ENCODE assay signal across 2 cellular contexts in genomic region chr2:20027715-20028434, GRCh38.
TF ChIP-seq lines count a peak whose summit lies in the region.

No MANE protein-coding gene starts in this region.

TF ChIP-seq in HepG2, 621 proteins besides CTCF, POLR2A, EP300 and RAD21:
- TF ChIP-seq NR3C1 (CRISPR knock-in tag; IDR thresholded peaks at IDR 0.05), result no peak
- 0 out of 2 replicates have a peak, but pooled peaks have one; percentile 4 for TF ChIP-seq POLR2G (IDR thresholded peaks at IDR 0.05; ENCODE audit: low read depth, low read length)
TF ChIP-seq in HepG2: peak in this region for 1.

TF ChIP-seq in K562, 482 proteins besides CTCF, POLR2A, EP300 and RAD21:
- TF ChIP-seq DPF2 (IDR thresholded peaks at IDR 0.05) (peak; percentile 33; the same call in 1 of the 2 replicates), ARID1B (IDR thresholded peaks at IDR 0.05) (0 out of 2 replicates have a peak, but pooled peaks have one; percentile 21), ATF3 (IDR thresholded peaks at IDR 0.05) (peak; percentile 57; the same call in 1 of the 2 replicates), ATF3 (CRISPR knock-in tag; conservative IDR thresholded peaks at IDR 0.05) (no peak), JUND (IDR thresholded peaks at IDR 0.05; ENCODE audit: borderline replicate concordance, low read depth, low read length) (peak; percentile 80), JUND (tag; IDR thresholded peaks at IDR 0.05; ENCODE audit: borderline replicate concordance, low read depth, low read length) (peak; percentile 71; the same call in 1 of the 3 replicates), POLR2B (IDR thresholded peaks at IDR 0.05; ENCODE audit: low read depth, partially characterized antibody) (no peak), ZNF174 (CRISPR knock-in tag; IDR thresholded peaks at IDR 0.05) (no peak), FOSL1 (tag; conservative IDR thresholded peaks at IDR 0.05) (peak; percentile 83), SMARCE1 (IDR thresholded peaks at IDR 0.05) (0 out of 2 replicates have a peak, but pooled peaks have one; percentile 45)
